Comparison of ENCODE assay signal across 17 cellular contexts in the genomic region with DNA sequence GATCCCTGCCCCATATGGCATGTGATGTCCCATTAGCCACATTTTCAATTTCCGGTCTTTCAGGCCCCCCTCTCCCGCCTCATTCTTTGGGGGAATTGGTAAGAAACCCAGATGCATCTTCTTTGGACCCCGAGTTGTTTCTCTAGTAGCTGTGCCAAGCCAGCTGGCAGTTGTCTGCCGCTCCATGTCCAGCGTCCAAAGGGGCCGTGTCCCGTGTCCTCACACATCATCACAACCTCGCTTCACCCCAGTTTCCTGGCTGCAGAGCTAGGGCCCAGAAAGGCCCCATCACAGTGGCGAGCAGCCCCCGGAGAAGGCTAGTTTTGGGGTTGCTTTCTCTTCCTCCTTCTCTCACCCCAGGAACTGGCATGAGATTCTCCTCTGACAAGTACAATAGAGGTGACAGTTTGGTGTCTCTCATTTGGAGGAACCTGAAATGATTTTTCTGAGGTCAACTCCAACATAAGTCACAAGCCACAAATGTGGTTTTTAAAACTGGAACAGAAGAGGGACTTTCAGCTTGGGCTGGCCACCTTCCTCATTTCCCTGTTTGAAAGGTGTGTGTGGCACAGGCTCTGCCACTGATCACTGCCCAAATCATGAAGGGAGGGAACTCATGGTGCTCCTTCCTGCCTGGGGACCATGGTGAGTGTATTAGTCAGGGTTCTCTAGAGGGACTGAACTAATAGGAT. TPM values are rescaled to one million over a fixed set of nuclear protein-coding genes. Genes with fewer than 3 reads are reported as not detected.
DNase-seq lines count a peak whose midpoint lies in the region; ATAC-seq and TF ChIP-seq lines count a peak whose summit lies in the region.
"Had no signal": no experiment of that assay in that cellular context is flagged by ENCODE, and none has a peak within 500 bp of the region (broad histone marks: within the 10 kb centered on the region; RNA-seq: fewer than 3 reads in every experiment).

No MANE protein-coding gene starts in this region.

- H4K20me1 ChIP-seq in hepatocyte (ENCODE audit: insufficient read depth, poor library complexity, severe bottlenecking), result no peaks in the 10 kb centered on the region

- H3K27me3 Mint-ChIP-seq in activated T-cell treated with anti-CD3 and anti-CD28 coated beads, Interleukin-2, amount 50 U/mL, for 72 hours (ENCODE audit: low read depth), result peaks cover 8% of the 10 kb centered on the region

- H3K4me2 ChIP-seq in hepatocyte, result no peak overlapping the region
- H3K4me2 ChIP-seq: A549 had no signal

- H3K27ac ChIP-seq in left lung (no peak overlapping the region), upper lobe of right lung (peak overlapping the region; percentile 70), hepatocyte (no peak overlapping the region)
- H3K27ac ChIP-seq: A549 had no signal

- H3K4me1 Mint-ChIP-seq in activated T-cell treated with anti-CD3 and anti-CD28 coated beads, Interleukin-2, amount 50 U/mL, for 72 hours (ENCODE audit: low read depth), result peaks cover 16% of the 10 kb centered on the region

- intact Hi-C loops in left lung (cut with DNase I) (no loop called here), upper lobe of right lung (cut with DNase I) (no loop called here)

- H3K36me3 Mint-ChIP-seq in activated T-cell treated with anti-CD3 and anti-CD28 coated beads, Interleukin-2, amount 50 U/mL, for 72 hours (ENCODE audit: insufficient read depth in 2 of 2), result no peaks in the 10 kb centered on the region
- H3K36me3 Mint-ChIP-seq: activated naive CD8-positive, alpha-beta T cell treated with anti-CD3 and anti-CD28 coated beads, Interleukin-2, amount 10 ng/mL, durations not matched to agents 7 days and 5 days had no signal

- H3K4me3 ChIP-seq in left lung (no peak overlapping the region), upper lobe of right lung (no peak overlapping the region), hepatocyte (no peak overlapping the region)
- H3K4me3 ChIP-seq: A549, HAP-1 had no signal

- no peak for TF ChIP-seq CTCF in left lung (IDR thresholded peaks at IDR 0.05)
- TF ChIP-seq CTCF in upper lobe of right lung (IDR thresholded peaks at IDR 0.05), result no peak
- no peak for TF ChIP-seq CTCF in hepatocyte (IDR thresholded peaks at IDR 0.05; ENCODE audit: poor library complexity)

- peak; percentile 50 to 53 for ATAC-seq in activated T-cell treated with anti-CD3 and anti-CD28 coated beads, Interleukin-2, amount 50 U/mL, for 72 hours (replicated peaks in 1 of 2)
- peak; percentile 33 for ATAC-seq in left lung
- peak; percentile 57 for ATAC-seq in upper lobe of right lung
- no peak for ATAC-seq in GM21528 (IDR thresholded peaks at IDR 0.05; ENCODE audit: low FRiP score, unreplicated experiment)
- ATAC-seq: A549; activated T-cell treated with anti-CD3 and anti-CD28 coated beads, Interleukin-2, amount 50 U/mL, for 4 hours had no signal

- no peaks in the 10 kb centered on the region for H3K9me2 ChIP-seq in hepatocyte (replicated peaks; ENCODE audit: insufficient read depth)

- no peaks in the 10 kb centered on the region for H3K9me3 ChIP-seq in left lung
- no peaks in the 10 kb centered on the region for H3K9me3 ChIP-seq in upper lobe of right lung
- H3K9me3 ChIP-seq in hepatocyte (ENCODE audit: low read depth), result no peaks in the 10 kb centered on the region
- H3K9me3 ChIP-seq: A549, HAP-1 had no signal

- H3K9me3 Mint-ChIP-seq in activated T-cell treated with anti-CD3 and anti-CD28 coated beads, Interleukin-2, amount 50 U/mL, for 72 hours, result no peaks in the 10 kb centered on the region
- H3K9me3 Mint-ChIP-seq: activated naive CD8-positive, alpha-beta T cell treated with anti-CD3 and anti-CD28 coated beads, Interleukin-2, amount 10 ng/mL, durations not matched to agents 7 days and 5 days; activated T-cell treated with anti-CD3 and anti-CD28 coated beads, Interleukin-2, amount 50 U/mL, for 4 hours had no signal

- H3K36me3 ChIP-seq in left lung (no peaks in the 10 kb centered on the region), upper lobe of right lung (no peaks in the 10 kb centered on the region), hepatocyte (replicated peaks; ENCODE audit: insufficient read depth, low read depth) (no peaks in the 10 kb centered on the region)
- H3K36me3 ChIP-seq: HAP-1 had no signal

- no peaks in the 10 kb centered on the region for H3K79me2 ChIP-seq in hepatocyte

- H3K27me3 ChIP-seq in left lung (no peaks in the 10 kb centered on the region), upper lobe of right lung (no peaks in the 10 kb centered on the region), hepatocyte (no peaks in the 10 kb centered on the region)

- DNase-seq in activated T-cell treated with anti-CD3 and anti-CD28 coated beads, Interleukin-2, amount 50 U/mL, for 72 hours, result no peak
- no peak for DNase-seq in activated T-cell treated with anti-CD3 and anti-CD28 coated beads, Interleukin-2, amount 50 U/mL, for 1 hour
- peak; percentile 42 for DNase-seq in NOMO-1 treated with dmso at 0.1 percent for 144 hours (lab: John Stamatoyannopoulos, UW; ENCODE audit: unreplicated experiment)
- peak in 1 of 2 donors; percentile 26 for DNase-seq in left lung
- DNase-seq in upper lobe of right lung, result peak; percentile 69
- DNase-seq in hepatocyte (ENCODE audit: low spot score), result no peak
- DNase-seq in NCI-H524 (lab: John Stamatoyannopoulos, UW), result no peak
- DNase-seq: activated CD4-positive, alpha-beta T cell treated with anti-CD3 and anti-CD28 coated beads, Interleukin-2, amount 50 U/mL, for 4 hours; activated naive CD8-positive, alpha-beta T cell treated with anti-CD3 and anti-CD28 coated beads, Interleukin-2, amount 10 ng/mL, durations not matched to agents 7 days and 5 days; activated T-cell treated with anti-CD3 and anti-CD28 coated beads, Interleukin-2, amount 50 U/mL, for 4 hours; effector CD4-positive, alpha-beta T cell; head of caudate nucleus; NCI-H187 treated with DMSO at 0.1 percent for 48 hours; OCI-M1 had no signal

- H3K4me1 ChIP-seq in left lung, result peaks cover 0 to 13% of the 10 kb centered on the region in 2 donors
- peaks cover 16% of the 10 kb centered on the region for H3K4me1 ChIP-seq in upper lobe of right lung
- no peaks in the 10 kb centered on the region for H3K4me1 ChIP-seq in hepatocyte (ENCODE audit: insufficient read depth)
- H3K4me1 ChIP-seq: A549, HAP-1 had no signal

- H3K4me3 Mint-ChIP-seq in activated T-cell treated with anti-CD3 and anti-CD28 coated beads, Interleukin-2, amount 50 U/mL, for 72 hours, result no peak overlapping the region
- H3K4me3 Mint-ChIP-seq: activated naive CD8-positive, alpha-beta T cell treated with anti-CD3 and anti-CD28 coated beads, Interleukin-2, amount 10 ng/mL, durations not matched to agents 7 days and 5 days; activated T-cell treated with anti-CD3 and anti-CD28 coated beads, Interleukin-2, amount 50 U/mL, for 4 hours had no signal

- 91% methylated on average over 10 of the region's 10 CpGs for WGBS in hepatocyte (ENCODE audit: low lambda C conversion rate, missing lambda C conversion rate)

- no peak overlapping the region for H2AFZ ChIP-seq in hepatocyte

- no peak overlapping the region for H3K27ac Mint-ChIP-seq in activated T-cell treated with anti-CD3 and anti-CD28 coated beads, Interleukin-2, amount 50 U/mL, for 72 hours
- H3K27ac Mint-ChIP-seq: activated naive CD8-positive, alpha-beta T cell treated with anti-CD3 and anti-CD28 coated beads, Interleukin-2, amount 10 ng/mL, durations not matched to agents 7 days and 5 days had no signal

RNA-seq across cellular contexts. Expression of gene GPR157, which starts 6.4 kb away (rescaled TPM):
- 1 to 10 TPM; 5.9 to 7.5 TPM for total RNA-seq in activated T-cell treated with anti-CD3 and anti-CD28 coated beads, Interleukin-2, amount 50 U/mL, for 72 hours
- total RNA-seq in left lung (10 to 100 TPM; 18.8 to 23.0 TPM), upper lobe of right lung (19.0 TPM), hepatocyte (15.3 and 18.6 TPM in 2 replicates)
- 6.9 and 14.4 TPM in 2 replicates for polyA plus RNA-seq in hepatocyte

Comparison
In these comparisons a context has a peak if more than half of its experiments do, and no peak if none do; other contexts are left out.
1. DNase-seq: peak in NOMO-1 treated with dmso at 0.1 percent for 144 hours (single experiment) and upper lobe of right lung (single experiment); none in activated T-cell treated with anti-CD3 and anti-CD28 coated beads, Interleukin-2, amount 50 U/mL, for 72 hours (0 of 2), activated T-cell treated with anti-CD3 and anti-CD28 coated beads, Interleukin-2, amount 50 U/mL, for 1 hour (single experiment), hepatocyte (single experiment) and NCI-H524 (0 of 2).